ENCODE assay signal across 8 cellular contexts in the genomic region with DNA sequence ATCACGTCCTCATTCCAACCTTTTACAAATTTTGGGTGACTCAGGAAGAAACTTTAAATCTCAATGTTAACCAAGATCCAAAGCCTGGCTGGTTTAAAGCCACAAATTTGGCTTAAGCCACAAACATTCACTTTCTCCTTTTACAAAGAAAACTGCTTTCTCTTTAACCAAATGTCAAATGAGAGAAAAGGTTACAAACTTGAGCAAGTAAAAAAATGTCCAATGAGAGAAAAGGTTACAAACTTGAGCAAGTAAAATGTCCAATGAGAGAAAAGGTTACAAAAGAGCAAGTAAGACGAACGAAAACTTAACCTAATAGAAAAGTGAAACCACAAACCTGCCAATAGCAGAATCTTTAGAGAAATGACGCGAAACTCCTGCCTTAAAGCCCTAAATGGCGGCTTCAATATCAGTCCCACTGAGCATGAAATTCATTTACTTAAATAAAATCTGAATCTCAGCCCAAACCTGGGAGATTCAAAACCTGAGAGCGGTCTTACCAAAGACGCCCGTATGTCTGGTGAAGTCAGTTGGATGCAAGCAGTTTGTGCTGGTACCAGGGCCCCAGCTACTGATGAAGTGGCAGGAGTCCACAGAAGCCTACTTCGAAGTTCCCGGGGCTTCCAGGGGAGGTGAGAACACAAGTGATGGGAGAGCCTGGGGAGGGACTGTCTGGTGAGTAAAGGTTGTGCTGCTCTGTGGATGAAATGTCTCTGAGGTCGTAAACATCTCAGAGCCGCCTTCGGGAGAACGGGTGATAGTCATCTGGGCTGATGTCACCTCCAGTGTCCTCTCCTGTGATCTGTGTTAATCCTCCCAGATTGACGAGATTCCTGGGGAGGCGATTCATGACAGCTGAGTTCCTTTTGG.
DNase-seq lines count a peak whose midpoint lies in the region; ATAC-seq and FAIRE-seq lines count a peak whose summit lies in the region.

No MANE protein-coding gene starts in this region.

- DNase-seq in HuH-7 (ENCODE audit: low spot score) (peak; percentile 66), SHP77 treated with DMSO at 0.1 percent for 48 hours (lab: John Stamatoyannopoulos, UW) (peak; percentile 36), amniotic epithelial cell (ENCODE audit: low read depth) (peak; percentile 90), left ventricle myocardium superior (no peak), skeletal muscle cell (ENCODE audit: low read depth) (peak; percentile 77), iPS-NIHi7 (ENCODE audit: extremely low spot score) (no peak)

- peak; percentile 99 for FAIRE-seq in G401.6 (lab: Jason Lieb, UNC)

- ATAC-seq in GM21576 (IDR thresholded peaks at IDR 0.05; ENCODE audit: unreplicated experiment): peak; percentile 80
- peak; percentile 90 for ATAC-seq in left ventricle myocardium superior

- intact Hi-C loops in left ventricle myocardium superior (cut with micrococcal nuclease): loop anchor here (10.0 kb wide), 1 partner anchor 416 kb away; no protein-coding TSS in a partner anchor

- peak overlapping the region; percentile 60 for H3K4me3 ChIP-seq in skeletal muscle cell (ENCODE audit: low read depth, low read length)

Comparison
In these comparisons a context has a peak if more than half of its experiments do, and no peak if none do; other contexts are left out.
1. DNase-seq: peak in HuH-7 (single experiment), SHP77 treated with DMSO at 0.1 percent for 48 hours (single experiment), amniotic epithelial cell (single experiment) and skeletal muscle cell (single experiment); none in left ventricle myocardium superior (single experiment) and iPS-NIHi7 (single experiment).